Comparison of ENCODE assay signal across 25 cellular contexts in genomic region chr19:2790194-2790556, GRCh38.
"Had no signal": no experiment of that assay in that cellular context is flagged by ENCODE, and none has a peak within 500 bp of the region (broad histone marks: within the 10 kb centered on the region; RNA-seq: fewer than 3 reads in every experiment).

No MANE protein-coding gene starts in this region.

- H3K27me3 ChIP-seq: ascending aorta, cardiac muscle cell, colonic mucosa, esophagus squamous epithelium, left lung, right atrium auricular region, spleen, uterus had no signal

- FAIRE-seq: endometrium had no signal

- H3K9ac ChIP-seq: parathyroid adenoma had no signal

- H2AFZ ChIP-seq: parathyroid adenoma had no signal

- H3K36me3 ChIP-seq: colonic mucosa, thoracic aorta, uterus had no signal

- DNase-seq: activated CD4-positive, alpha-beta T cell treated with anti-CD3 and anti-CD28 coated beads for 48 hours; activated CD8-positive, alpha-beta memory T cell treated with anti-CD3 and anti-CD28 coated beads, Interleukin-2, amount 50 U/mL, for 4 hours; activated effector memory CD4-positive, alpha-beta T cell treated with anti-CD3 and anti-CD28 coated beads, Interleukin-2, amount 50 U/mL, for 16 hours; activated naive CD4-positive, alpha-beta T cell treated with anti-CD3 and anti-CD28 coated beads, Interleukin-2, amount 10 ng/mL, durations not matched to agents 7 days and 5 days; activated naive CD8-positive, alpha-beta T cell treated with anti-CD3 and anti-CD28 coated beads, Interleukin-2, amount 10 ng/mL, durations not matched to agents 7 days and 5 days; activated T-cell treated with anti-CD3 and anti-CD28 coated beads, Interleukin-2, amount 50 U/mL, for 1 hour; cerebellar nuclear complex; colonic mucosa; effector CD8-positive, alpha-beta T cell; esophagus squamous epithelium; foreskin melanocyte; kidney glomerular epithelial cell; left lung; naive thymus-derived CD4-positive, alpha-beta T cell; occipital lobe; spleen; uterus had no signal

- H3K9me3 ChIP-seq: ascending aorta, colonic mucosa, esophagus squamous epithelium, left lung, right atrium auricular region, spleen, thoracic aorta, uterus had no signal

- H3K4me1 ChIP-seq: colonic mucosa, parathyroid adenoma had no signal

- H3K27ac ChIP-seq: ascending aorta, cardiac muscle cell, colonic mucosa, epithelial cell of prostate, esophagus squamous epithelium, left lung, parathyroid adenoma, right atrium auricular region, spleen, thoracic aorta, uterus, VCaP had no signal

- H3K4me3 ChIP-seq: ascending aorta, cardiac muscle cell, colonic mucosa, esophagus squamous epithelium, left lung, right atrium auricular region, spleen, thoracic aorta, uterus had no signal

- ATAC-seq: left lung; naive thymus-derived CD4-positive, alpha-beta T cell had no signal
